Comparison of ENCODE assay signal across 9 cellular contexts in the genomic region with DNA sequence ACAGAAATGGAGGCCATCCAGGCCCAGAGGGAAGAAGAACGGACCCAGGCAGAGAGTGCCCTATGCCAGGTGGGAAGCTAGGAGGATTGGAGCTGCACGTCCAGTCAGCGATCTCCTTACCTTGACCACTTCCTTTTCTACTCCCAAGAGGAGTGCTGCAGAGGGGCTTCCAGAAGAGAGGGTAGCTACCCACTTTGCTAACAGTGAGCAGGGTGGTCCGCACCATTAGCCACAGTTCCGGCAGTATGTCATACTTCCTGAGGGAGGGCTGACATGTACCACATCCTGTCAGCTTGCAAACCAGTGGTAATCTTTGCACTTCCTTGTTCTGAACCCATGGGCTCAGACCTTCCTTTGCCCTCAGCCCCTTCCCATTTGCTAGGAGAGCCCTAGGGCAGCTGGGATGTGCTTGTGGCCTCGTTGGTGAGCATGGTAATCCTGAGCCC. TPM values are rescaled to one million over a fixed set of nuclear protein-coding genes. Genes with fewer than 3 reads are reported as not detected.
DNase-seq lines count a peak whose midpoint lies in the region; ATAC-seq and TF ChIP-seq lines count a peak whose summit lies in the region.
"Had no signal": no experiment of that assay in that cellular context is flagged by ENCODE, and none has a peak within 500 bp of the region (broad histone marks: within the 10 kb centered on the region; RNA-seq: fewer than 3 reads in every experiment).

No MANE protein-coding gene starts in this region.

- no peak for TF ChIP-seq CTCF in activated B cell treated with CpG ODN at 0.5 μM for 24 hours (IDR thresholded peaks at IDR 0.05)

- peak overlapping the region; percentile 70 to 81 for H3K4me3 ChIP-seq in duodenal mucosa (ENCODE audit: low read depth in 1 of 2, low read length in 2 of 2)
- H3K4me3 ChIP-seq: SJSA1 had no signal

- H3K27me3 Mint-ChIP-seq in activated B cell treated with CpG ODN at 0.5 μM for 24 hours, result no peaks in the 10 kb centered on the region

- no peak overlapping the region for H3K27ac ChIP-seq in duodenal mucosa (ENCODE audit: low read depth, low read length)
- H3K27ac ChIP-seq: SJSA1 had no signal

- H3K9me3 ChIP-seq in duodenal mucosa (ENCODE audit: control insufficient read depth in 1 of 2, low read length in 2 of 2), result no peaks in the 10 kb centered on the region
- H3K9me3 ChIP-seq: SJSA1 had no signal

- DNase-seq in activated B cell treated with CpG ODN at 0.5 μM for 24 hours (peak; percentile 44), iPS-NIHi11 (ENCODE audit: low spot score) (no peak), COR-L47 (lab: John Stamatoyannopoulos, UW) (no peak), NCI-H2227 treated with DMSO at 0.1 percent for 48 hours (lab: John Stamatoyannopoulos, UW) (no peak)
- peak; percentile 49 for DNase-seq in stimulated activated CD4-positive, alpha-beta T cell treated with anti-CD3 and anti-CD28 coated beads, Interleukin-2, amount 100 ng/mL, for 4 hours (ENCODE audit: low read depth)

- H3K9me3 Mint-ChIP-seq in activated B cell treated with CpG ODN at 0.5 μM for 24 hours, result no peaks in the 10 kb centered on the region

- ATAC-seq in GM19035 (IDR thresholded peaks at IDR 0.05; ENCODE audit: unreplicated experiment) (peak; percentile 98), HG03108 (IDR thresholded peaks at IDR 0.05; ENCODE audit: unreplicated experiment) (peak; percentile 94), activated B cell treated with CpG ODN at 0.5 μM for 24 hours (ENCODE audit: low read depth) (peak; percentile 99)

- H3K27ac Mint-ChIP-seq in activated B cell treated with CpG ODN at 0.5 μM for 24 hours, result peak overlapping the region; percentile 98

- POLR2A ChIA-PET in activated B cell treated with CpG ODN at 0.5 μM for 24 hours (lab: Charles Lee), result interaction anchor here (0.5 to 2.0 kb wide), 21 partner anchors 9 to 463 kb away, joined by 3 to 29 read pairs (median 6); a partner anchor contains a TSS

- H3K36me3 Mint-ChIP-seq in activated B cell treated with CpG ODN at 0.5 μM for 24 hours (ENCODE audit: low read depth), result peaks cover 58% of the 10 kb centered on the region

- peak overlapping the region; percentile 36 to 60 for H3K9ac ChIP-seq in duodenal mucosa (ENCODE audit: low read depth in 1 of 2, low read length in 2 of 2)

- H3K36me3 ChIP-seq in duodenal mucosa (ENCODE audit: control insufficient read depth in 1 of 2, insufficient read depth in 2 of 2, low read length in 2 of 2), result peaks cover 22 to 67% of the 10 kb centered on the region in 2 donors

- peaks cover 45% of the 10 kb centered on the region for H3K4me1 Mint-ChIP-seq in activated B cell treated with CpG ODN at 0.5 μM for 24 hours

- intact Hi-C loops in activated B cell treated with CpG ODN at 0.5 μM for 24 hours (cut with micrococcal nuclease), result loop anchor here (1.0 to 2.0 kb wide), 6 partner anchors 12 to 252 kb away; a partner anchor contains a TSS

- no peaks in the 10 kb centered on the region for H3K27me3 ChIP-seq in duodenal mucosa (ENCODE audit: control insufficient read depth in 1 of 2, insufficient read depth in 2 of 2, low read length in 2 of 2)
- H3K27me3 ChIP-seq: SJSA1 had no signal

- H3K4me1 ChIP-seq in duodenal mucosa (ENCODE audit: control insufficient read depth in 1 of 2, insufficient read depth in 2 of 2, low read length in 2 of 2), result peaks cover 6 to 8% of the 10 kb centered on the region in 2 donors
- H3K4me1 ChIP-seq: SJSA1 had no signal

- peak overlapping the region; percentile 98 for H3K4me3 Mint-ChIP-seq in activated B cell treated with CpG ODN at 0.5 μM for 24 hours

- CTCF ChIA-PET in activated B cell treated with CpG ODN at 0.5 μM for 24 hours (lab: Charles Lee), result interaction anchor here (0.9 to 1.6 kb wide), 5 partner anchors 10 to 393 kb away, joined by 3 to 6 read pairs (median 3); a partner anchor contains a TSS

RNA-seq across cellular contexts. Expression of a gene that starts 35.4 kb away (rescaled TPM):
- 49.6 and 54.7 TPM in 2 replicates for total RNA-seq in activated B cell treated with CpG ODN at 0.5 μM for 24 hours

RNA-seq across cellular contexts. Expression of a gene that starts 38.7 kb away (rescaled TPM):
- not detected in 2 replicates for total RNA-seq in activated B cell treated with CpG ODN at 0.5 μM for 24 hours
- total RNA-seq: SJSA1 had no signal

RNA-seq across cellular contexts. Expression of a gene that starts 51.1 kb away (rescaled TPM):
- 159 and 183 TPM in 2 replicates for total RNA-seq in activated B cell treated with CpG ODN at 0.5 μM for 24 hours

RNA-seq across cellular contexts. Expression of a gene that starts 52.7 kb away (rescaled TPM):
- total RNA-seq in activated B cell treated with CpG ODN at 0.5 μM for 24 hours, result not detected in 2 replicates
- total RNA-seq: SJSA1 had no signal

Comparison
In these comparisons a context has a peak if more than half of its experiments do, and no peak if none do; other contexts are left out.
1. DNase-seq: peak in activated B cell treated with CpG ODN at 0.5 μM for 24 hours (single experiment) and stimulated activated CD4-positive, alpha-beta T cell treated with anti-CD3 and anti-CD28 coated beads, Interleukin-2, amount 100 ng/mL, for 4 hours (single experiment); none in iPS-NIHi11 (single experiment), COR-L47 (single experiment) and NCI-H2227 treated with DMSO at 0.1 percent for 48 hours (single experiment).
2. Peak in every context shown above with its lines, with median percentiles within 50 percentile points of each other: ATAC-seq.